ENCODE assay signal across 31 cellular contexts in the genomic region with DNA sequence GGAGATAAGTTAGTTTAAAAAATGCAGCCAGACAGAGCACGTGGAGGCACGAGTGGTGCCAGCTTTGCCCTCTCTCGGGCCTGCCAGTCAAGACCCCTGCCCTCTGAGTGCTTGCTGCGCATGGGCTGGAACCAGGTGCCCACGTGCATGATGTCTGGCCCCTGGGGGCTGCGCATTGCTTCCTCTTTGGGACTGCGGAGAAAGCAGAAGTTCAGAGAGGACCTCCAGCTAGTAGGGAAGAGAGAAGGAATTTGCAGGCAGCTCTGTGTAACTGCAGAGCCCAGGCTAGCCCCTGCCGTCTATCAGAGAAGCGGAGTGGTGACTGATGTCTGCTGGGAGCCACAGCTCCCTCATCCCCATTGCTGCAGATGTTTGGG. TPM values are rescaled to one million over a fixed set of nuclear protein-coding genes. Genes with fewer than 3 reads are reported as not detected.
DNase-seq lines count a peak whose midpoint lies in the region; ATAC-seq, FAIRE-seq and TF ChIP-seq lines count a peak whose summit lies in the region.
"Had no signal": no experiment of that assay in that cellular context is flagged by ENCODE, and none has a peak within 500 bp of the region (broad histone marks: within the 10 kb centered on the region; RNA-seq: fewer than 3 reads in every experiment).

No MANE protein-coding gene starts in this region.

- H3K4me3 ChIP-seq in heart right ventricle = no peak overlapping the region
- H3K4me3 ChIP-seq in Peyer's patch = no peak overlapping the region
- no peak overlapping the region for H3K4me3 ChIP-seq in kidney (ENCODE audit: low read length in 2 of 2)
- H3K4me3 ChIP-seq in sigmoid colon = no peak overlapping the region
- H3K4me3 ChIP-seq in A673 (ENCODE audit: low read depth, low read length, poor library complexity, severe bottlenecking) = no peak overlapping the region
- H3K4me3 ChIP-seq: esophagus squamous epithelium, GM23338, psoas muscle, stomach, tibial artery had no signal

- DNase-seq in Right ventricle myocardium inferior (ENCODE audit: missing footprints) (peak; percentile 69), heart right ventricle (no peak), Peyer's patch (peak in 2 of 3 donors; percentile 50 to 71), kidney (peak; percentile 71), sigmoid colon (peak; percentile 66), A673 (ENCODE audit: low spot score) (no peak)
- no peak for DNase-seq in activated CD4-positive, alpha-beta T cell treated with anti-CD3 and anti-CD28 coated beads, Interleukin-2, amount 10 ng/mL, durations not matched to agents 24 days and 14 days
- DNase-seq: activated CD4-positive, alpha-beta T cell treated with anti-CD3 and anti-CD28 coated beads for 48 hours; activated gamma-delta T cell; activated naive CD8-positive, alpha-beta T cell treated with anti-CD3 and anti-CD28 coated beads, Interleukin-2, amount 10 ng/mL, durations not matched to agents 7 days and 5 days; activated T-cell treated with anti-CD3 and anti-CD28 coated beads, Interleukin-2, amount 50 U/mL, for 1 hour; caudate nucleus; CD8-positive, alpha-beta memory T cell; cortex of kidney; esophagus squamous epithelium; NCI-H1092; NCI-H187; NCI-H524 treated with DMSO at 0.1 percent for 48 hours; stomach; tibial artery had no signal

- H3K9me3 ChIP-seq in heart right ventricle (peaks cover 0 to 1% (median 0%) of the 10 kb centered on the region in 11 donors), Peyer's patch (no peaks in the 10 kb centered on the region), kidney (ENCODE audit: control insufficient read depth in 1 of 2, low read length in 2 of 2) (no peaks in the 10 kb centered on the region), sigmoid colon (no peaks in the 10 kb centered on the region), A673 (ENCODE audit: low read depth, low read length, poor library complexity, severe bottlenecking) (no peaks in the 10 kb centered on the region)
- H3K9me3 ChIP-seq: esophagus squamous epithelium, psoas muscle, stomach, tibial artery had no signal

- FAIRE-seq in kidney (lab: Jason Lieb, UNC) = no peak
- FAIRE-seq: astrocyte, frontal cortex, keratinocyte had no signal

- TF ChIP-seq POLR2A in Peyer's patch (IDR thresholded peaks at IDR 0.05) (no peak), sigmoid colon (IDR thresholded peaks at IDR 0.05) (no peak)

- no TSS peak for BruUV-seq in A673 (replicated peaks; lab: Mats Ljungman, UMichigan)

- H3K36me3 Mint-ChIP-seq in activated CD4-positive, alpha-beta T cell treated with anti-CD3 and anti-CD28 coated beads, Interleukin-2, amount 10 ng/mL, durations not matched to agents 24 days and 14 days (ENCODE audit: low read depth) = no peaks in the 10 kb centered on the region
- H3K36me3 Mint-ChIP-seq: activated naive CD8-positive, alpha-beta T cell treated with anti-CD3 and anti-CD28 coated beads, Interleukin-2, amount 10 ng/mL, durations not matched to agents 7 days and 5 days; CD8-positive, alpha-beta memory T cell had no signal

- no peak overlapping the region for H3K27ac Mint-ChIP-seq in activated CD4-positive, alpha-beta T cell treated with anti-CD3 and anti-CD28 coated beads, Interleukin-2, amount 10 ng/mL, durations not matched to agents 24 days and 14 days
- H3K27ac Mint-ChIP-seq: activated naive CD8-positive, alpha-beta T cell treated with anti-CD3 and anti-CD28 coated beads, Interleukin-2, amount 10 ng/mL, durations not matched to agents 7 days and 5 days; GM23338 had no signal

- no peak for TF ChIP-seq EP300 in sigmoid colon (IDR thresholded peaks at IDR 0.05)

- no peak overlapping the region for H3K27ac ChIP-seq in heart right ventricle
- no peak overlapping the region for H3K27ac ChIP-seq in Peyer's patch
- H3K27ac ChIP-seq in kidney (ENCODE audit: low read depth in 2 of 2, low read length in 2 of 2) = no peak overlapping the region
- H3K27ac ChIP-seq in sigmoid colon = no peak overlapping the region
- H3K27ac ChIP-seq in A673 (ENCODE audit: low read depth, low read length, poor library complexity, severe bottlenecking) = no peak overlapping the region
- H3K27ac ChIP-seq: 22Rv1, esophagus squamous epithelium, psoas muscle, stomach, tibial artery had no signal

- H3K4me1 ChIP-seq in heart right ventricle = peaks cover 0 to 53% (median 24%) of the 10 kb centered on the region in 9 donors
- H3K4me1 ChIP-seq in Peyer's patch = peaks cover 0 to 22% (median 6%) of the 10 kb centered on the region in 4 donors
- peaks cover 10 to 30% of the 10 kb centered on the region in 2 donors for H3K4me1 ChIP-seq in kidney (ENCODE audit: control insufficient read depth in 1 of 2, insufficient read depth in 1 of 2, low read depth in 1 of 2, low read length in 2 of 2)
- peaks cover 0 to 31% (median 21%) of the 10 kb centered on the region in 4 donors for H3K4me1 ChIP-seq in sigmoid colon
- peaks cover 20% of the 10 kb centered on the region for H3K4me1 ChIP-seq in A673 (ENCODE audit: insufficient read depth, low read length, poor library complexity, severe bottlenecking)

- CTCF ChIA-PET in A673 (lab: Charles Lee) = interaction anchor here (0.6 kb wide), 1 partner anchor 269 kb away, joined by 4 read pairs; no protein-coding TSS in a partner anchor

- TF ChIP-seq CTCF in heart right ventricle (IDR thresholded peaks at IDR 0.05) (no peak), Peyer's patch (IDR thresholded peaks at IDR 0.05) (no peak), kidney (IDR thresholded peaks at IDR 0.05; ENCODE audit: borderline replicate concordance, extremely low read depth, insufficient read depth) (no peak), sigmoid colon (IDR thresholded peaks at IDR 0.05) (no peak), A673 (conservative IDR thresholded peaks at IDR 0.05; ENCODE audit: low read depth, low read length) (no peak)

- H3K4me1 Mint-ChIP-seq in activated CD4-positive, alpha-beta T cell treated with anti-CD3 and anti-CD28 coated beads, Interleukin-2, amount 10 ng/mL, durations not matched to agents 24 days and 14 days = no peaks in the 10 kb centered on the region

- 64 to 69% methylated on average over 9 of the region's 9 CpGs for WGBS in heart right ventricle, 2 donors
- 52 to 73% methylated on average over 9 of the region's 9 CpGs for WGBS in sigmoid colon, 2 donors

- H3K9ac ChIP-seq in kidney (ENCODE audit: low read length in 2 of 2) = no peak overlapping the region

- H3K9me3 Mint-ChIP-seq in activated CD4-positive, alpha-beta T cell treated with anti-CD3 and anti-CD28 coated beads, Interleukin-2, amount 10 ng/mL, durations not matched to agents 24 days and 14 days = no peaks in the 10 kb centered on the region
- H3K9me3 Mint-ChIP-seq: activated naive CD8-positive, alpha-beta T cell treated with anti-CD3 and anti-CD28 coated beads, Interleukin-2, amount 10 ng/mL, durations not matched to agents 7 days and 5 days; CD8-positive, alpha-beta memory T cell had no signal

- intact Hi-C loops in Right ventricle myocardium inferior (cut with DNase I) (loop anchor here (5.0 to 10.0 kb wide), 3 partner anchors 153 to 561 kb away; a partner anchor contains a TSS), heart right ventricle (cut with DNase I) (loop anchor here (5.0 to 10.0 kb wide), 9 partner anchors 38 to 571 kb away; a partner anchor contains a TSS), kidney (cut with DNase I) (no loop called here), sigmoid colon (cut with DNase I) (loop anchor here (5.0 kb wide), 1 partner anchor 193 kb away; no protein-coding TSS in a partner anchor), A673 (cut with micrococcal nuclease; ENCODE audit: unreplicated experiment) (no loop called here)
- intact Hi-C loops in activated CD4-positive, alpha-beta T cell treated with anti-CD3 and anti-CD28 coated beads, Interleukin-2, amount 10 ng/mL, durations not matched to agents 24 days and 14 days (cut with micrococcal nuclease) = loop anchor here (10.0 kb wide), 1 partner anchor 151 kb away; a partner anchor contains a TSS

- peaks cover 0 to 31% (median 24%) of the 10 kb centered on the region in 7 donors for H3K27me3 ChIP-seq in heart right ventricle
- peaks cover 0 to 11% of the 10 kb centered on the region in 2 donors for H3K27me3 ChIP-seq in Peyer's patch
- peaks cover 13 to 41% (median 14%) of the 10 kb centered on the region in 3 donors for H3K27me3 ChIP-seq in sigmoid colon
- no peaks in the 10 kb centered on the region for H3K27me3 ChIP-seq in A673 (replicated peaks; ENCODE audit: insufficient read depth, low read depth, low read length, poor library complexity)

- no peak for ATAC-seq in Right ventricle myocardium inferior
- no peak for ATAC-seq in heart right ventricle
- ATAC-seq in GM18909 (IDR thresholded peaks at IDR 0.05; ENCODE audit: poor library complexity, unreplicated experiment) = no peak
- ATAC-seq: GM23338, psoas muscle, SK-N-SH treated with all-trans-retinoic acid at 6 μM for 48 hours had no signal

- no peaks in the 10 kb centered on the region for H3K36me3 ChIP-seq in heart right ventricle
- no peaks in the 10 kb centered on the region for H3K36me3 ChIP-seq in Peyer's patch
- H3K36me3 ChIP-seq in kidney (ENCODE audit: control insufficient read depth in 1 of 2, insufficient read depth in 2 of 2, low read length in 2 of 2) = no peaks in the 10 kb centered on the region
- H3K36me3 ChIP-seq in sigmoid colon = no peaks in the 10 kb centered on the region
- no peaks in the 10 kb centered on the region for H3K36me3 ChIP-seq in A673 (ENCODE audit: insufficient read depth, low read length, poor library complexity, severe bottlenecking)
- H3K36me3 ChIP-seq: esophagus squamous epithelium, stomach, tibial artery had no signal

- no peak overlapping the region for H3K4me3 Mint-ChIP-seq in activated CD4-positive, alpha-beta T cell treated with anti-CD3 and anti-CD28 coated beads, Interleukin-2, amount 10 ng/mL, durations not matched to agents 24 days and 14 days
- H3K4me3 Mint-ChIP-seq: activated naive CD8-positive, alpha-beta T cell treated with anti-CD3 and anti-CD28 coated beads, Interleukin-2, amount 10 ng/mL, durations not matched to agents 7 days and 5 days; CD8-positive, alpha-beta memory T cell; GM23338 had no signal

- POLR2A ChIA-PET in A673 (lab: Charles Lee; ENCODE audit: low non-redundant PET) = no interaction called here

- peaks cover 2% of the 10 kb centered on the region for H3K27me3 Mint-ChIP-seq in activated CD4-positive, alpha-beta T cell treated with anti-CD3 and anti-CD28 coated beads, Interleukin-2, amount 10 ng/mL, durations not matched to agents 24 days and 14 days

RNA-seq across cellular contexts. Expression of a gene that starts 9.7 kb away (rescaled TPM):
- total RNA-seq in Right ventricle myocardium inferior (122 TPM), heart right ventricle (100 to 1,000 TPM in 3 of 10 donors, 10 to 100 TPM in 6, not detected in 1; 21.4 to 172 (median 66.8) TPM), Peyer's patch (not detected), kidney (232 TPM), sigmoid colon (not detected), A673 (2021) (49.1 and 96.5 TPM in 2 replicates)
- polyA plus RNA-seq in heart right ventricle (not detected), kidney (ENCODE audit: insufficient read depth, low read depth, low replicate concordance) (not detected), sigmoid colon (not detected)
- 16.3 and 40.4 TPM in 2 replicates for total RNA-seq in activated CD4-positive, alpha-beta T cell treated with anti-CD3 and anti-CD28 coated beads, Interleukin-2, amount 10 ng/mL, durations not matched to agents 24 days and 14 days
- total RNA-seq: esophagus squamous epithelium, frontal cortex, GM23338, lung microvascular endothelial cell, RPMI7951, skeletal muscle tissue, stomach had no signal
- polyA plus RNA-seq: CD8-positive, alpha-beta memory T cell; GM23338; keratinocyte; psoas muscle; stomach had no signal

RNA-seq across cellular contexts. Expression of a gene that starts 38.2 kb away (rescaled TPM):
- total RNA-seq in Right ventricle myocardium inferior (18.2 TPM), heart right ventricle (10 to 100 TPM; 16.1 to 22.5 (median 18.1) TPM), Peyer's patch (10 to 100 TPM; 21.4 to 34.7 (median 24.2) TPM), kidney (25.4 TPM), sigmoid colon (10 to 100 TPM; 13.6 to 18.3 (median 15.0) TPM), A673 (2021) (67.7 and 76.4 TPM in 2 replicates)
- polyA plus RNA-seq in heart right ventricle (10 to 100 TPM; 14.0 to 17.8 TPM), kidney (ENCODE audit: insufficient read depth, low read depth, low replicate concordance) (18.8 TPM), sigmoid colon (10 to 100 TPM; 10.8 to 33.6 (median 11.6) TPM)
- 71.2 TPM in 2 replicates for total RNA-seq in activated CD4-positive, alpha-beta T cell treated with anti-CD3 and anti-CD28 coated beads, Interleukin-2, amount 10 ng/mL, durations not matched to agents 24 days and 14 days

Comparison
In these comparisons a context has a peak if more than half of its experiments do, and no peak if none do; other contexts are left out.
1. DNase-seq: peak in Right ventricle myocardium inferior (single experiment), Peyer's patch (2 of 3), kidney (single experiment) and sigmoid colon (single experiment); none in heart right ventricle (0 of 2), activated CD4-positive, alpha-beta T cell treated with anti-CD3 and anti-CD28 coated beads, Interleukin-2, amount 10 ng/mL, durations not matched to agents 24 days and 14 days (single experiment) and A673 (single experiment).
2. RNA of a gene that starts 9.7 kb away (total RNA-seq): 232 TPM in kidney (single experiment), 122 TPM in Right ventricle myocardium inferior (single experiment), 49.1 to 96.5 TPM in A673, 21.4 to 172 TPM in heart right ventricle and 16.3 to 40.4 TPM in activated CD4-positive, alpha-beta T cell treated with anti-CD3 and anti-CD28 coated beads, Interleukin-2, amount 10 ng/mL, durations not matched to agents 24 days and 14 days; not detected in Peyer's patch and not detected in sigmoid colon; every median in the first group is over 4 times any median in the second.
3. intact Hi-C loops: an anchor here in Right ventricle myocardium inferior (5.0 to 10.0 kb wide), heart right ventricle (5.0 to 10.0 kb wide), sigmoid colon (5.0 kb wide) and activated CD4-positive, alpha-beta T cell treated with anti-CD3 and anti-CD28 coated beads, Interleukin-2, amount 10 ng/mL, durations not matched to agents 24 days and 14 days (10.0 kb wide); none called in kidney and A673.